8 cellular contexts compared by ENCODE assay signal in genomic region chr3:42539871-42540714, GRCh38.
A peak's percentile ranks its signal among the peaks of the same experiment; 100 is the strongest.
DNase-seq lines count a peak whose midpoint lies in the region; ATAC-seq and TF ChIP-seq lines count a peak whose summit lies in the region.

No MANE protein-coding gene starts in this region.

- peak overlapping the region; percentile 12 for H3K9ac ChIP-seq in mucosa of stomach (ENCODE audit: low read length)

- H3K4me1 ChIP-seq in mucosa of stomach (ENCODE audit: control insufficient read depth, insufficient read depth, low read length), result peaks cover 52% of the 10 kb centered on the region

- peak; percentile 71 for TF ChIP-seq RAD21 in Ishikawa (IDR thresholded peaks at IDR 0.05; ENCODE audit: low read depth)

- DNase-seq in NCI-H2196 (lab: John Stamatoyannopoulos, UW; ENCODE audit: unreplicated experiment) (peak; percentile 15), NCI-H2196 treated with DMSO at 0.1 percent for 48 hours (lab: John Stamatoyannopoulos, UW; ENCODE audit: unreplicated experiment) (no peak)
- DNase-seq in activated CD4-positive, alpha-beta T cell treated with anti-CD3 and anti-CD28 coated beads, Interleukin-2, amount 50 U/mL, for 1 hour, result peak; percentile 60
- DNase-seq in effector CD8-positive, alpha-beta T cell (lab: John Stamatoyannopoulos, UW), result peak; percentile 55
- DNase-seq in stimulated activated naive CD8-positive, alpha-beta T cell treated with anti-CD3 and anti-CD28 coated beads, Interleukin-15, Interleukin-2, amounts not matched to agents 100 U/mL and 50 U/mL, for 24 hours, result peak; percentile 77

- H3K27me3 ChIP-seq in mucosa of stomach (ENCODE audit: control insufficient read depth, insufficient read depth, low read length), result no peaks in the 10 kb centered on the region

- H3K9me3 ChIP-seq in mucosa of stomach (ENCODE audit: control insufficient read depth, low read length), result no peaks in the 10 kb centered on the region

- H3K36me3 ChIP-seq in mucosa of stomach (ENCODE audit: control insufficient read depth, insufficient read depth, low read length), result no peaks in the 10 kb centered on the region

- ATAC-seq in stimulated activated naive CD8-positive, alpha-beta T cell treated with anti-CD3 and anti-CD28 coated beads, Interleukin-15, Interleukin-2, amounts not matched to agents 100 U/mL and 50 U/mL, for 24 hours, result peak; percentile 57
- ATAC-seq in HG03565 (IDR thresholded peaks at IDR 0.05; ENCODE audit: unreplicated experiment), result no peak

- TF ChIP-seq EP300 in Ishikawa (IDR thresholded peaks at IDR 0.05; ENCODE audit: borderline replicate concordance), result no peak

- no peak overlapping the region for H3K4me3 ChIP-seq in mucosa of stomach (ENCODE audit: low read length)

TF ChIP-seq in Ishikawa, 13 proteins besides CTCF, POLR2A, EP300 and RAD21:
- peak; percentile 36 for TF ChIP-seq NFIC (IDR thresholded peaks at IDR 0.05)
- no peak for TF ChIP-seq MAX (IDR thresholded peaks at IDR 0.05)
